ENCODE assay signal across 1 cellular context in the genomic region with DNA sequence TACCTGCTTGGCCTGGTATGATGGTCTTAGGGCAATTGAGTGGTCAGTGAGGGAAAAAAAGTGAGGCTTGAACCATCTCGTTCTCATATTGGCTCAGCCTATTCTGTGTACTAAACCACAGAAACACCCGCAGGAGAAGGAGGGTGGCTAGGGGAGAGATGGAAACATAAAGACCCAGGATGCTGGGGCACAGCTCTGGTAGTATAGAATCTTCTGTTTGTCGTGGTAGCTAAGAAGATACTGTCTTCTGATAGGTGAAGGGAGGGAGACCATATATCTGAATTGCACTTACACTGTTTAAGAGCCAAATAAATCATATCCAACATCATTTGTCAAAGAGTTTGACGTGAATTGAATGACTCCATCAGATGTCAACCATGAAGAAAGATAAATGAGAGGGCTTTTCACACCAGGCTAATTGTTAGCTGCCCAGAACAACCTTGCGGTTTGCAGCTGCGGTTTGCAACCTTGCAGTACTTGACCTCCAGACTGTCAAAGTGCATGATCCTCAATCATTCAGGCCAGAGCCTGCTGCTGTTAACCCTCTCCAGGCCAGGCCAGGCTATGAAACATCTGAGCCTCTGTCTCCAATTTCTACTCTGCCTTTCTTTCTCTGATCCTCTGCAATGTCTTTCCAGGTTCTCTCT.
A peak's percentile ranks its signal among the peaks of the same experiment; 100 is the strongest.
TF ChIP-seq lines count a peak whose summit lies in the region.

No MANE protein-coding gene starts in this region.

TF ChIP-seq in K562, 482 proteins besides CTCF, POLR2A, EP300 and RAD21 (continued from another document):
- TF ChIP-seq, protein P1, sequence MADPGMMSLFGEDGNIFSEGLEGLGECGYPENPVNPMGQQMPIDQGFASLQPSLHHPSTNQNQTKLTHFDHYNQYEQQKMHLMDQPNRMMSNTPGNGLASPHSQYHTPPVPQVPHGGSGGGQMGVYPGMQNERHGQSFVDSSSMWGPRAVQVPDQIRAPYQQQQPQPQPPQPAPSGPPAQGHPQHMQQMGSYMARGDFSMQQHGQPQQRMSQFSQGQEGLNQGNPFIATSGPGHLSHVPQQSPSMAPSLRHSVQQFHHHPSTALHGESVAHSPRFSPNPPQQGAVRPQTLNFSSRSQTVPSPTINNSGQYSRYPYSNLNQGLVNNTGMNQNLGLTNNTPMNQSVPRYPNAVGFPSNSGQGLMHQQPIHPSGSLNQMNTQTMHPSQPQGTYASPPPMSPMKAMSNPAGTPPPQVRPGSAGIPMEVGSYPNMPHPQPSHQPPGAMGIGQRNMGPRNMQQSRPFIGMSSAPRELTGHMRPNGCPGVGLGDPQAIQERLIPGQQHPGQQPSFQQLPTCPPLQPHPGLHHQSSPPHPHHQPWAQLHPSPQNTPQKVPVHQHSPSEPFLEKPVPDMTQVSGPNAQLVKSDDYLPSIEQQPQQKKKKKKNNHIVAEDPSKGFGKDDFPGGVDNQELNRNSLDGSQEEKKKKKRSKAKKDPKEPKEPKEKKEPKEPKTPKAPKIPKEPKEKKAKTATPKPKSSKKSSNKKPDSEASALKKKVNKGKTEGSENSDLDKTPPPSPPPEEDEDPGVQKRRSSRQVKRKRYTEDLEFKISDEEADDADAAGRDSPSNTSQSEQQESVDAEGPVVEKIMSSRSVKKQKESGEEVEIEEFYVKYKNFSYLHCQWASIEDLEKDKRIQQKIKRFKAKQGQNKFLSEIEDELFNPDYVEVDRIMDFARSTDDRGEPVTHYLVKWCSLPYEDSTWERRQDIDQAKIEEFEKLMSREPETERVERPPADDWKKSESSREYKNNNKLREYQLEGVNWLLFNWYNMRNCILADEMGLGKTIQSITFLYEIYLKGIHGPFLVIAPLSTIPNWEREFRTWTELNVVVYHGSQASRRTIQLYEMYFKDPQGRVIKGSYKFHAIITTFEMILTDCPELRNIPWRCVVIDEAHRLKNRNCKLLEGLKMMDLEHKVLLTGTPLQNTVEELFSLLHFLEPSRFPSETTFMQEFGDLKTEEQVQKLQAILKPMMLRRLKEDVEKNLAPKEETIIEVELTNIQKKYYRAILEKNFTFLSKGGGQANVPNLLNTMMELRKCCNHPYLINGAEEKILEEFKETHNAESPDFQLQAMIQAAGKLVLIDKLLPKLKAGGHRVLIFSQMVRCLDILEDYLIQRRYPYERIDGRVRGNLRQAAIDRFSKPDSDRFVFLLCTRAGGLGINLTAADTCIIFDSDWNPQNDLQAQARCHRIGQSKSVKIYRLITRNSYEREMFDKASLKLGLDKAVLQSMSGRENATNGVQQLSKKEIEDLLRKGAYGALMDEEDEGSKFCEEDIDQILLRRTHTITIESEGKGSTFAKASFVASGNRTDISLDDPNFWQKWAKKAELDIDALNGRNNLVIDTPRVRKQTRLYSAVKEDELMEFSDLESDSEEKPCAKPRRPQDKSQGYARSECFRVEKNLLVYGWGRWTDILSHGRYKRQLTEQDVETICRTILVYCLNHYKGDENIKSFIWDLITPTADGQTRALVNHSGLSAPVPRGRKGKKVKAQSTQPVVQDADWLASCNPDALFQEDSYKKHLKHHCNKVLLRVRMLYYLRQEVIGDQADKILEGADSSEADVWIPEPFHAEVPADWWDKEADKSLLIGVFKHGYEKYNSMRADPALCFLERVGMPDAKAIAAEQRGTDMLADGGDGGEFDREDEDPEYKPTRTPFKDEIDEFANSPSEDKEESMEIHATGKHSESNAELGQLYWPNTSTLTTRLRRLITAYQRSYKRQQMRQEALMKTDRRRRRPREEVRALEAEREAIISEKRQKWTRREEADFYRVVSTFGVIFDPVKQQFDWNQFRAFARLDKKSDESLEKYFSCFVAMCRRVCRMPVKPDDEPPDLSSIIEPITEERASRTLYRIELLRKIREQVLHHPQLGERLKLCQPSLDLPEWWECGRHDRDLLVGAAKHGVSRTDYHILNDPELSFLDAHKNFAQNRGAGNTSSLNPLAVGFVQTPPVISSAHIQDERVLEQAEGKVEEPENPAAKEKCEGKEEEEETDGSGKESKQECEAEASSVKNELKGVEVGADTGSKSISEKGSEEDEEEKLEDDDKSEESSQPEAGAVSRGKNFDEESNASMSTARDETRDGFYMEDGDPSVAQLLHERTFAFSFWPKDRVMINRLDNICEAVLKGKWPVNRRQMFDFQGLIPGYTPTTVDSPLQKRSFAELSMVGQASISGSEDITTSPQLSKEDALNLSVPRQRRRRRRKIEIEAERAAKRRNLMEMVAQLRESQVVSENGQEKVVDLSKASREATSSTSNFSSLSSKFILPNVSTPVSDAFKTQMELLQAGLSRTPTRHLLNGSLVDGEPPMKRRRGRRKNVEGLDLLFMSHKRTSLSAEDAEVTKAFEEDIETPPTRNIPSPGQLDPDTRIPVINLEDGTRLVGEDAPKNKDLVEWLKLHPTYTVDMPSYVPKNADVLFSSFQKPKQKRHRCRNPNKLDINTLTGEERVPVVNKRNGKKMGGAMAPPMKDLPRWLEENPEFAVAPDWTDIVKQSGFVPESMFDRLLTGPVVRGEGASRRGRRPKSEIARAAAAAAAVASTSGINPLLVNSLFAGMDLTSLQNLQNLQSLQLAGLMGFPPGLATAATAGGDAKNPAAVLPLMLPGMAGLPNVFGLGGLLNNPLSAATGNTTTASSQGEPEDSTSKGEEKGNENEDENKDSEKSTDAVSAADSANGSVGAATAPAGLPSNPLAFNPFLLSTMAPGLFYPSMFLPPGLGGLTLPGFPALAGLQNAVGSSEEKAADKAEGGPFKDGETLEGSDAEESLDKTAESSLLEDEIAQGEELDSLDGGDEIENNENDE (IDR thresholded peaks at IDR 0.05; ENCODE audit: low read depth, low read length): no peak
- TF ChIP-seq NFXL1 (CRISPR knock-in tag; IDR thresholded peaks at IDR 0.05) (no peak), RCOR1 (IDR thresholded peaks at IDR 0.05; ENCODE audit: borderline replicate concordance in 1 of 2, low read depth in 2 of 2, low read length in 2 of 2) (peak in 1 of 2 experiments; percentile 86; a peak in 2 of 4 replicates), ZNF76 (CRISPR knock-in tag; IDR thresholded peaks at IDR 0.05; ENCODE audit: borderline replicate concordance) (no peak), RNF2 (IDR thresholded peaks at IDR 0.05) (peak; percentile 66), RBM34 (IDR thresholded peaks at IDR 0.05; ENCODE audit: borderline replicate concordance, insufficient read depth, low read length) (no peak), FOXP1 (CRISPR knock-in tag; IDR thresholded peaks at IDR 0.05) (no peak), NEUROD1 (IDR thresholded peaks at IDR 0.05; ENCODE audit: borderline replicate concordance, low read depth, low read length, partially characterized antibody) (no peak), TRIM28 (IDR thresholded peaks at IDR 0.05) (no peak), ZNF121 (CRISPR knock-in tag; conservative IDR thresholded peaks at IDR 0.05) (no peak), MAFK (IDR thresholded peaks at IDR 0.05; ENCODE audit: low read length) (no peak), ZNF133 (CRISPR knock-in tag; IDR thresholded peaks at IDR 0.05) (no peak)
- TF ChIP-seq, protein P2, sequence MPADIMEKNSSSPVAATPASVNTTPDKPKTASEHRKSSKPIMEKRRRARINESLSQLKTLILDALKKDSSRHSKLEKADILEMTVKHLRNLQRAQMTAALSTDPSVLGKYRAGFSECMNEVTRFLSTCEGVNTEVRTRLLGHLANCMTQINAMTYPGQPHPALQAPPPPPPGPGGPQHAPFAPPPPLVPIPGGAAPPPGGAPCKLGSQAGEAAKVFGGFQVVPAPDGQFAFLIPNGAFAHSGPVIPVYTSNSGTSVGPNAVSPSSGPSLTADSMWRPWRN (IDR thresholded peaks at IDR 0.05; ENCODE audit: low read depth): peak; percentile 86
- TF ChIP-seq, protein P3, sequence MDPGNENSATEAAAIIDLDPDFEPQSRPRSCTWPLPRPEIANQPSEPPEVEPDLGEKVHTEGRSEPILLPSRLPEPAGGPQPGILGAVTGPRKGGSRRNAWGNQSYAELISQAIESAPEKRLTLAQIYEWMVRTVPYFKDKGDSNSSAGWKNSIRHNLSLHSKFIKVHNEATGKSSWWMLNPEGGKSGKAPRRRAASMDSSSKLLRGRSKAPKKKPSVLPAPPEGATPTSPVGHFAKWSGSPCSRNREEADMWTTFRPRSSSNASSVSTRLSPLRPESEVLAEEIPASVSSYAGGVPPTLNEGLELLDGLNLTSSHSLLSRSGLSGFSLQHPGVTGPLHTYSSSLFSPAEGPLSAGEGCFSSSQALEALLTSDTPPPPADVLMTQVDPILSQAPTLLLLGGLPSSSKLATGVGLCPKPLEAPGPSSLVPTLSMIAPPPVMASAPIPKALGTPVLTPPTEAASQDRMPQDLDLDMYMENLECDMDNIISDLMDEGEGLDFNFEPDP (CRISPR knock-in tag; IDR thresholded peaks at IDR 0.05): no peak
